ENCODE assay signal across 8 cellular contexts in genomic region chr22:46738961-46739870, GRCh38. TPM values are rescaled to one million over a fixed set of nuclear protein-coding genes. Genes with fewer than 3 reads are reported as not detected.
DNase-seq lines count a peak whose midpoint lies in the region; ATAC-seq, FAIRE-seq and TF ChIP-seq lines count a peak whose summit lies in the region.

No MANE protein-coding gene starts in this region.

- ATAC-seq in A549 (peak; percentile 87 to 90), heart left ventricle (peak; percentile 12 to 31 (median 20)), GM21367 (IDR thresholded peaks at IDR 0.05; ENCODE audit: unreplicated experiment) (no peak), GM21619 (IDR thresholded peaks at IDR 0.05; ENCODE audit: unreplicated experiment) (no peak)

- TF ChIP-seq EP300 in A549 (IDR thresholded peaks at IDR 0.05) = no peak

- TF ChIP-seq CTCF in A549 (IDR thresholded peaks at IDR 0.05) = peak; percentile 55
- peak in 2 of 12 donors; percentile 20 to 29 for TF ChIP-seq CTCF in heart left ventricle (IDR thresholded peaks at IDR 0.05)

- H3K27ac ChIP-seq in A549 (peak overlapping the region; percentile 94 to 99), heart left ventricle (peak overlapping the region; percentile 90 to 100 (median 98))

- TF ChIP-seq RAD21 in A549 (conservative IDR thresholded peaks at IDR 0.05 in 1 of 2, IDR thresholded peaks at IDR 0.05 in 1 of 2) = peak; percentile 62 to 66

- H3K9me3 ChIP-seq in A549 (no peaks in the 10 kb centered on the region), heart left ventricle (no peaks in the 10 kb centered on the region)

- H3K27me3 ChIP-seq in heart left ventricle = no peaks in the 10 kb centered on the region

- CTCF ChIA-PET in A549 (lab: Yijun Ruan, JAX) = interaction anchor here (0.7 to 2.7 kb wide), 16 partner anchors 11 to 318 kb away, joined by 3 to 29 read pairs (median 6); partner anchors contain the start of gene TBC1D22A

- TF ChIP-seq POLR2A in A549 (IDR thresholded peaks at IDR 0.05; ENCODE audit: low read length) (no peak), heart left ventricle (IDR thresholded peaks at IDR 0.05) (no peak)

- peaks cover 33% of the 10 kb centered on the region for H3K4me1 ChIP-seq in A549
- H3K4me1 ChIP-seq in heart left ventricle = peaks cover 9 to 76% (median 50%) of the 10 kb centered on the region in 12 donors

- POLR2A ChIA-PET in A549 (lab: Yijun Ruan, JAX) = interaction anchor here (0.6 to 2.3 kb wide), 3 partner anchors 10 to 23 kb away, joined by 3 to 28 read pairs (median 3); partner anchors contain the start of gene TBC1D22A

- DNase-seq in A549 (ENCODE audit: low read depth in 1 of 2, low spot score in 1 of 2) (peak; percentile 88 to 89), GM19239 (ENCODE audit: insufficient read length, low spot score) (no peak), OCI-M1 (lab: John Stamatoyannopoulos, UW) (peak; percentile 25), heart left ventricle (peak in 4 of 5 donors; percentile 45 to 77 (median 72)), renal cortical epithelial cell (ENCODE audit: low read depth) (peak; percentile 68)
- DNase-seq in activated naive CD4-positive, alpha-beta T cell treated with anti-CD3 and anti-CD28 coated beads, Interleukin-2, amount 50 U/mL, for 16 hours = peak; percentile 73

- FAIRE-seq in A549 (lab: Jason Lieb, UNC) (no peak), GM19239 (lab: Jason Lieb, UNC) (peak; percentile 75)

- 74% methylated on average over 13 of the region's 26 CpGs for WGBS in A549 (ENCODE audit: missing lambda C conversion rate)
- WGBS in heart left ventricle, 4 donors = 45 to 52% (median 48%) methylated on average over 19 to 26 of the region's 26 CpGs

- intact Hi-C loops in heart left ventricle (cut with DNase I) = loop anchor here in 8 of 10 donors (2.0 to 5.0 kb wide), 5 partner anchors 14 to 177 kb away; partner anchors contain the start of gene TBC1D22A (in 1 of the 8)

- peak overlapping the region; percentile 81 for H3K4me2 ChIP-seq in A549

- H3K4me3 ChIP-seq in A549 (peak overlapping the region; percentile 96), heart left ventricle (peak overlapping the region; percentile 57 to 100 (median 92))

- no peaks in the 10 kb centered on the region for H3K36me3 ChIP-seq in heart left ventricle

TF ChIP-seq in A549, 52 proteins besides CTCF, POLR2A, EP300 and RAD21:
- TF ChIP-seq MAX (IDR thresholded peaks at IDR 0.05) (peak; percentile 99), PBX3 (IDR thresholded peaks at IDR 0.05) (no peak), USF2 (IDR thresholded peaks at IDR 0.05) (peak; percentile 69), SMC3 (IDR thresholded peaks at IDR 0.05) (peak; percentile 59), E2F6 (IDR thresholded peaks at IDR 0.05; ENCODE audit: borderline replicate concordance, low read depth) (peak; percentile 83), FOSL2 (IDR thresholded peaks at IDR 0.05) (no peak), FOSL2 (CRISPR knock-in tag; IDR thresholded peaks at IDR 0.05) (peak; percentile 75), HES2 (IDR thresholded peaks at IDR 0.05) (no peak), MYC (IDR thresholded peaks at IDR 0.05; ENCODE audit: borderline replicate concordance, low read length) (peak; percentile 97)

RNA-seq across cellular contexts. Expression of gene CERK, which starts 1.2 kb away (rescaled TPM):
- polyA plus RNA-seq in A549 (2011; rRNA removed) (13.1 and 17.7 TPM in 2 replicates), A549 (2017; fragmentation: RNase III; extraction: RNeasy Plus Mini Kit Qiagen cat#74134 plus additional on column Dnase treatment) (13.8 to 15.6 TPM (median 15.6 TPM) in 3 replicates), heart left ventricle (100 to 1,000 TPM in 1 of 2 donors, 10 to 100 TPM in 1; 17.8 to 114 TPM)
- 9.7 and 12.6 TPM in 2 replicates for polyA plus RNA-seq in A549 (2012; cell fraction: cytosol; rRNA removed)
- polyA plus RNA-seq in A549 (2012; cell fraction: nucleus; rRNA removed) = 9.7 and 13.4 TPM in 2 replicates
- polyA minus RNA-seq in A549 (2011; rRNA and poly(A)+ RNA removed) = 16.0 and 23.4 TPM in 2 replicates
- total RNA-seq in heart left ventricle (100 to 1,000 TPM in 1 of 9 donors, 10 to 100 TPM in 8; 52.6 to 125 (median 72.3) TPM), renal cortical epithelial cell (16.5 and 25.9 TPM in 2 replicates)

RNA-seq across cellular contexts. Expression of gene TBC1D22A, which starts 23.2 kb away (rescaled TPM):
- polyA plus RNA-seq in A549 (2011; rRNA removed) = 10.4 and 10.8 TPM in 2 replicates
- 11.2 and 11.7 TPM in 2 replicates for polyA plus RNA-seq in A549 (2012; cell fraction: cytosol; rRNA removed)
- polyA plus RNA-seq in A549 (2012; cell fraction: nucleus; rRNA removed) = 11.0 and 12.8 TPM in 2 replicates
- polyA plus RNA-seq in A549 (2017; fragmentation: RNase III; extraction: RNeasy Plus Mini Kit Qiagen cat#74134 plus additional on column Dnase treatment) = 8.2 to 9.7 TPM (median 8.9 TPM) in 3 replicates
- 8.2 and 12.6 TPM in 2 replicates for polyA minus RNA-seq in A549 (2011; rRNA and poly(A)+ RNA removed)
- 10 to 100 TPM; 14.0 to 30.7 (median 18.6) TPM for total RNA-seq in heart left ventricle
- polyA plus RNA-seq in heart left ventricle = 10 to 100 TPM in 1 of 2 donors, 1 to 10 TPM in 1; 9.4 to 18.9 TPM
- 11.5 and 20.0 TPM in 2 replicates for total RNA-seq in renal cortical epithelial cell

Comparison
In these comparisons a context has a peak if more than half of its experiments do, and no peak if none do; other contexts are left out.
1. ATAC-seq: peak in A549 (2 of 2) and heart left ventricle (4 of 4); none in GM21367 (single experiment) and GM21619 (single experiment).